Comparison of ENCODE assay signal across 12 cellular contexts in the genomic region with DNA sequence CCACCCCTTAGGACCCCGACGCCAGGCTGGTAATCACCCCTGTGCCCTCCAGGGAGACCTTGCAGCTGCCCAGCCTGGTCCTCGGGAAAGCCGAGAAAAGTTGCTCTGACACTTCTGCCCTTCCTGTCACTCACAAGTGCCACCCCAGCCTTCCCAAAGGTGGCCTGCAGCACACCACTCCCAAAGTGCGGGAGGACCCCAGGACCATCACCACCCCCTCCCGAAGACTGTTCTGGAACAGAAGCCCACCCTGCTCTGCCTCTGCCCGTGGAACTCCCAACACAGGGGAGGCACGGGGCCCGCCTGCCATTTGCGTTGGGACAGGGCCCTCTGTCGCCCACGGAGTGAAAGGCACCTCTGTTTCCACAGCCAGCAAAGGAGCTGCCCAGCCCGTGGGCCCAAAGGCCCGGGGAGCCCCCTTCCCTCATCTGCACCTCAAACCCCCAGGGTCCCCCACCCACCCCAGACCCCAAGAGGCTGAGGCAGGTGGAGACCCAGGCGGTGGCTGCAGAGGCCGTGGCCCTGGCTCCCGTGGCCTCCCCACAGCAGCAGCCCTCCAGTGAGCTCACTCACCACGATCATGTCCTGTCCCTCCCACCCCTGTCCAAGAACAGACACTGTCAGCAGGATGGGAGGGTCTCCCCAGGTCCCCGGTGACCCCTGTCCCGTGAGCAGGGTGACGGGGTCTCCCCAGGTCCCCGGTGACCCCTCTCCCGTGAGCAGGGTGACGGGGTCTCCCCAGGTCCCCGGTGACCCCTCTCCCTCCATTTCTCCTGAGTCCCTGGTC.
"Had no signal": no experiment of that assay in that cellular context is flagged by ENCODE, and none has a peak within 500 bp of the region (broad histone marks: within the 10 kb centered on the region; RNA-seq: fewer than 3 reads in every experiment).

No MANE protein-coding gene starts in this region.

- H3K27ac ChIP-seq: epithelial cell of prostate, skin epidermis, transverse colon had no signal

- H3K4me3 Mint-ChIP-seq: activated CD8-positive, alpha-beta memory T cell treated with anti-CD3 and anti-CD28 coated beads, Interleukin-2, amount 10 ng/mL, durations not matched to agents 7 days and 5 days; activated naive CD4-positive, alpha-beta T cell treated with anti-CD3 and anti-CD28 coated beads for 36 hours had no signal

- DNase-seq: activated CD4-positive, alpha-beta T cell treated with anti-CD3 and anti-CD28 coated beads, Interleukin-2, amount 50 U/mL, for 4 hours; activated CD4-positive, CD25-positive, alpha-beta regulatory T cell treated with anti-CD3 and anti-CD28 coated beads, Interleukin-2, amount 50 U/mL, for 72 hours; activated CD8-positive, alpha-beta memory T cell treated with anti-CD3 and anti-CD28 coated beads, Interleukin-2, amount 10 ng/mL, durations not matched to agents 7 days and 5 days; activated naive CD4-positive, alpha-beta T cell treated with anti-CD3 and anti-CD28 coated beads for 36 hours; caudate nucleus; cortex of kidney; effector memory CD4-positive, alpha-beta T cell; midbrain; retina; transverse colon had no signal

- H3K4me1 Mint-ChIP-seq: activated CD8-positive, alpha-beta memory T cell treated with anti-CD3 and anti-CD28 coated beads, Interleukin-2, amount 10 ng/mL, durations not matched to agents 7 days and 5 days had no signal

- H3K4me3 ChIP-seq: skin epidermis, transverse colon had no signal

- H3K27me3 Mint-ChIP-seq: activated CD8-positive, alpha-beta memory T cell treated with anti-CD3 and anti-CD28 coated beads, Interleukin-2, amount 10 ng/mL, durations not matched to agents 7 days and 5 days had no signal

- H3K4me1 ChIP-seq: transverse colon had no signal

- H3K9me3 ChIP-seq: transverse colon had no signal

- H3K36me3 Mint-ChIP-seq: activated CD8-positive, alpha-beta memory T cell treated with anti-CD3 and anti-CD28 coated beads, Interleukin-2, amount 10 ng/mL, durations not matched to agents 7 days and 5 days had no signal

- H3K27ac Mint-ChIP-seq: activated CD8-positive, alpha-beta memory T cell treated with anti-CD3 and anti-CD28 coated beads, Interleukin-2, amount 10 ng/mL, durations not matched to agents 7 days and 5 days; activated naive CD4-positive, alpha-beta T cell treated with anti-CD3 and anti-CD28 coated beads for 36 hours had no signal
